In the genomic region with DNA sequence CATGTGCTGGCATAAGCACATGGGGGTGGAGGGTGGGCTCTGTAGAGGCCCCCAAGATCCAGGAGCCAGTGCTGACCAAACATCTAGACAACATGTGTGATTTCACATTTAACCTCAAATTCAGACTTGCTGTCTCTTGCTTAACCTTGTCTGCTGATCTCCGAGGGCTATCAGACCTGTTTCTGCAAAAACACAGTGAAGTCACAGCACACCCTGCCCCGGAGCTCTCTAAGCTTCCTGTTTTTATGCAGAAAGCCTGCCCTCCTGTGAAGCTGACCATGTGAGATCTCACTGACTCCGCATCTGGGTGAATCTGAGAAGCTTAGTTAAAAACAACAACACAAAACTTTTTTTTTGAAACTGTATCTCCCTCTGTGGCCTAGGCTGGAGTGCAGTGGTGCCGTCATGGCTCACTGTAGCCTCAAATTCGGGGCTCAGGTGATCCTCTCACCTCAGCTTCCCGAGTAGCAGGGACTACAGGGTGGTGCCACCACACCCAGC, we compare ENCODE assay signal across 9 cellular contexts. TPM values are rescaled to one million over a fixed set of nuclear protein-coding genes. Genes with fewer than 3 reads are reported as not detected.
DNase-seq lines count a peak whose midpoint lies in the region; ATAC-seq and TF ChIP-seq lines count a peak whose summit lies in the region.
"Had no signal": no experiment of that assay in that cellular context is flagged by ENCODE, and none has a peak within 500 bp of the region (broad histone marks: within the 10 kb centered on the region; RNA-seq: fewer than 3 reads in every experiment).

No MANE protein-coding gene starts in this region.

- peaks cover 20% of the 10 kb centered on the region for H3F3A ChIP-seq in PC-9 (ENCODE audit: insufficient read depth, low read depth)

- intact Hi-C loops in PC-9 (cut with micrococcal nuclease; ENCODE audit: unreplicated experiment) (no loop called here), breast epithelium (cut with DNase I; ENCODE audit: low total_unique reads) (no loop called here)

- TF ChIP-seq POLR2A in breast epithelium (IDR thresholded peaks at IDR 0.05), result no peak

- H3K9me3 ChIP-seq in PC-9 (ENCODE audit: insufficient read depth, low read depth) (no peaks in the 10 kb centered on the region), breast epithelium (no peaks in the 10 kb centered on the region)
- H3K9me3 ChIP-seq: BLaER1 had no signal

- no peaks in the 10 kb centered on the region for H4K20me1 ChIP-seq in PC-9 (ENCODE audit: insufficient read depth)
- H4K20me1 ChIP-seq: BLaER1 had no signal

- DNase-seq in AG20443 (ENCODE audit: low spot score) (peak; percentile 8), PC-9 (peak; percentile 56 to 87), breast epithelium (ENCODE audit: low spot score in 2 of 2) (peak in 1 of 2 donors; percentile 25), lung microvascular endothelial cell (ENCODE audit: low read depth in 2 of 2) (peak; percentile 86 to 95), NCI-H524 (lab: John Stamatoyannopoulos, UW) (no peak)

- CTCF ChIA-PET in PC-9 (lab: Charles Lee), result interaction anchor here (0.6 kb wide), 1 partner anchor 35 kb away, joined by 4 read pairs; no protein-coding TSS in a partner anchor

- H3K27ac ChIP-seq in PC-9, result peak overlapping the region; percentile 71
- peak overlapping the region; percentile 44 to 66 for H3K27ac ChIP-seq in breast epithelium
- H3K27ac ChIP-seq: BLaER1 had no signal

- no peaks in the 10 kb centered on the region for H3K79me2 ChIP-seq in PC-9 (ENCODE audit: low read depth)

- H3K4me2 ChIP-seq in PC-9, result peak overlapping the region; percentile 63
- H3K4me2 ChIP-seq: BLaER1 had no signal

- BruUV-seq in PC-9 (replicated peaks; lab: Mats Ljungman, UMichigan), result TSS peak; percentile 47

- H3K27me3 ChIP-seq in PC-9 (ENCODE audit: insufficient read depth, low read depth), result no peaks in the 10 kb centered on the region
- no peaks in the 10 kb centered on the region for H3K27me3 ChIP-seq in breast epithelium
- H3K27me3 ChIP-seq: BLaER1 had no signal

- no peak overlapping the region for H3K4me3 ChIP-seq in PC-9
- H3K4me3 ChIP-seq in breast epithelium, result no peak overlapping the region
- H3K4me3 ChIP-seq: BLaER1 had no signal

- POLR2A ChIA-PET in PC-9 (lab: Charles Lee; ENCODE audit: unreplicated experiment), result interaction anchor here (0.5 kb wide), 1 partner anchor 37 kb away, joined by 34 read pairs; no protein-coding TSS in a partner anchor

- H2AFZ ChIP-seq in PC-9, result peak overlapping the region; percentile 69

- H3K4me1 ChIP-seq in PC-9 (replicated peaks; ENCODE audit: insufficient read depth), result peaks cover 20% of the 10 kb centered on the region
- no peaks in the 10 kb centered on the region for H3K4me1 ChIP-seq in breast epithelium
- H3K4me1 ChIP-seq: BLaER1 had no signal

- H3K9me2 ChIP-seq in PC-9 (ENCODE audit: insufficient read depth), result no peaks in the 10 kb centered on the region

- TF ChIP-seq CTCF in PC-9 (conservative IDR thresholded peaks at IDR 0.05), result no peak
- TF ChIP-seq CTCF in breast epithelium (IDR thresholded peaks at IDR 0.05), result no peak

- ATAC-seq in HG03432 (IDR thresholded peaks at IDR 0.05; ENCODE audit: unreplicated experiment), result no peak
- no peak for ATAC-seq in HG02610 (IDR thresholded peaks at IDR 0.05; ENCODE audit: unreplicated experiment)
- ATAC-seq in HG02642 (IDR thresholded peaks at IDR 0.05; ENCODE audit: poor library complexity, unreplicated experiment), result no peak

- H3K36me3 ChIP-seq in PC-9 (ENCODE audit: low read depth) (no peaks in the 10 kb centered on the region), breast epithelium (no peaks in the 10 kb centered on the region)
- H3K36me3 ChIP-seq: BLaER1 had no signal

RNA-seq across cellular contexts. Expression of gene DPEP2, which starts 6.6 kb away (rescaled TPM):
- total RNA-seq in PC-9 (2021), result not detected in 2 replicates
- total RNA-seq in breast epithelium, result 1 to 10 TPM; 1.3 to 7.7 (median 2.5) TPM
- 3.3 and 8.9 TPM in 2 replicates for total RNA-seq in lung microvascular endothelial cell

RNA-seq across cellular contexts. Expression of gene DPEP2NB, which starts 9.9 kb away (rescaled TPM):
- not detected in 2 replicates for total RNA-seq in PC-9 (2021)
- not detected for total RNA-seq in breast epithelium
- under 0.01 TPM in 1 of 2 replicates, not detected in the other for total RNA-seq in lung microvascular endothelial cell

RNA-seq across cellular contexts. Expression of gene DDX28, which starts 17.2 kb away (rescaled TPM):
- total RNA-seq in PC-9 (2021) (6.3 and 7.5 TPM in 2 replicates), breast epithelium (1 to 10 TPM; 7.2 to 7.5 (median 7.5) TPM), lung microvascular endothelial cell (12.0 and 19.8 TPM in 2 replicates)

RNA-seq across cellular contexts. Expression of gene DUS2, which starts 17.2 kb away (rescaled TPM):
- total RNA-seq in PC-9 (2021) (25.4 and 29.7 TPM in 2 replicates), breast epithelium (10 to 100 TPM in 1 of 3 donors, 1 to 10 TPM in 2; 6.9 to 10.5 (median 7.7) TPM), lung microvascular endothelial cell (13.7 and 17.7 TPM in 2 replicates)

RNA-seq across cellular contexts. Expression of gene DPEP3, which starts 25.5 kb away (rescaled TPM):
- total RNA-seq in PC-9 (2021) (not detected in 2 replicates), breast epithelium (under 1 TPM in 1 of 3 donors, not detected in 2; 0.29 TPM), lung microvascular endothelial cell (0.20 TPM in 1 of 2 replicates, not detected in the other)

Comparison
In these comparisons a context has a peak if more than half of its experiments do, and no peak if none do; other contexts are left out.
1. DNase-seq: peak in AG20443 (single experiment), PC-9 (2 of 2) and lung microvascular endothelial cell (2 of 2); none in NCI-H524 (0 of 2).